ENCODE assay signal across 22 cellular contexts in genomic region chr16:28477311-28477920, GRCh38. TPM values are rescaled to one million over a fixed set of nuclear protein-coding genes. Genes with fewer than 3 reads are reported as not detected.
"Had no signal": no experiment of that assay in that cellular context is flagged by ENCODE, and none has a peak within 500 bp of the region (broad histone marks: within the 10 kb centered on the region; RNA-seq: fewer than 3 reads in every experiment).

No MANE protein-coding gene starts in this region.

- H3K27me3 Mint-ChIP-seq: activated B cell treated with CpG ODN at 0.5 μM for 24 hours; brain; central memory CD8-positive, alpha-beta T cell had no signal

- H3K4me1 Mint-ChIP-seq: brain, neural crest cell had no signal

- H3K4me3 Mint-ChIP-seq: activated B cell treated with CpG ODN at 0.5 μM for 24 hours; brain; central memory CD8-positive, alpha-beta T cell; neural crest cell; T-helper 2 cell treated with Interferon-gamma antibody and Interleukin-4, amounts not matched to agents 5 μg/mL and 100 μg/mL, for 36 hours had no signal

- H3K4me3 ChIP-seq: lung, right lobe of liver, spleen, tibial artery had no signal

- H3K27me3 ChIP-seq: foreskin keratinocyte, right lobe of liver, spleen, tibial artery had no signal

- H3K4me1 ChIP-seq: foreskin keratinocyte, right lobe of liver, spleen, tibial artery had no signal

- DNase-seq: activated B cell treated with CpG ODN at 0.5 μM for 24 hours; activated CD4-positive, alpha-beta T cell treated with anti-CD3 and anti-CD28 coated beads, Interleukin-2, amount 50 U/mL, for 1 hour; activated effector memory CD4-positive, alpha-beta T cell treated with Interleukin-2 at 50 U/mL for 16 hours; amygdala; effector memory CD4-positive, alpha-beta T cell; foreskin keratinocyte; glutamatergic neuron; midbrain; spleen; SW 1271; tibial artery had no signal

- ATAC-seq: activated naive CD4-positive, alpha-beta T cell treated with anti-CD3 and anti-CD28 coated beads, Interleukin-2, amount 50 U/mL, for 72 hours; foreskin keratinocyte had no signal

- H3K9me3 Mint-ChIP-seq: activated B cell treated with CpG ODN at 0.5 μM for 24 hours; activated naive CD4-positive, alpha-beta T cell treated with anti-CD3 and anti-CD28 coated beads, Interleukin-2, amount 50 U/mL, for 72 hours; brain; central memory CD8-positive, alpha-beta T cell; neural crest cell; T-helper 2 cell treated with Interferon-gamma antibody and Interleukin-4, amounts not matched to agents 5 μg/mL and 100 μg/mL, for 36 hours had no signal

- H3K9me3 ChIP-seq: right lobe of liver, spleen, tibial artery had no signal

- H3K27ac Mint-ChIP-seq: activated B cell treated with CpG ODN at 0.5 μM for 24 hours; activated naive CD4-positive, alpha-beta T cell treated with anti-CD3 and anti-CD28 coated beads, Interleukin-2, amount 50 U/mL, for 72 hours; brain; T-helper 2 cell treated with Interferon-gamma antibody and Interleukin-4, amounts not matched to agents 5 μg/mL and 100 μg/mL, for 36 hours had no signal

- H3K27ac ChIP-seq: foreskin keratinocyte, right lobe of liver, spleen, tibial artery had no signal

RNA-seq across cellular contexts. Expression of gene NPIPB7, which starts 5.3 kb away (rescaled TPM):
- total RNA-seq: activated B cell treated with CpG ODN at 0.5 μM for 24 hours, foreskin keratinocyte, lung, pulmonary artery endothelial cell, right lobe of liver, SK-MEL-5 had no signal

RNA-seq across cellular contexts. Expression of gene APOBR, which starts 17.0 kb away (rescaled TPM):
- total RNA-seq: foreskin keratinocyte, osteocyte, pulmonary artery endothelial cell had no signal

RNA-seq across cellular contexts. Expression of gene IL27, which starts 29.2 kb away (rescaled TPM):
- total RNA-seq: activated B cell treated with CpG ODN at 0.5 μM for 24 hours; activated CD8-positive, alpha-beta memory T cell treated with anti-CD3 and anti-CD28 coated beads for 36 hours; activated naive CD4-positive, alpha-beta T cell treated with anti-CD3 and anti-CD28 coated beads, Interleukin-2, amount 50 U/mL, for 72 hours; foreskin keratinocyte; neural crest cell; osteocyte; pulmonary artery endothelial cell; SK-MEL-5 had no signal
